2 cellular contexts compared by ENCODE assay signal in genomic region chr2:240362826-240363717, GRCh38.
TF ChIP-seq lines count a peak whose summit lies in the region.

No MANE protein-coding gene starts in this region.

TF ChIP-seq in H1, 55 proteins besides CTCF, POLR2A, EP300 and RAD21:
- TF ChIP-seq USF2 (IDR thresholded peaks at IDR 0.05; ENCODE audit: low read length), result no peak
- TF ChIP-seq NRF1 (IDR thresholded peaks at IDR 0.05; ENCODE audit: low read depth, low read length), result no peak
- TF ChIP-seq HDAC2 (IDR thresholded peaks at IDR 0.05; ENCODE audit: borderline replicate concordance in 1 of 2, low read depth in 2 of 2, low read length in 2 of 2), result no peak
- TF ChIP-seq PHF8 (conservative IDR thresholded peaks at IDR 0.05; ENCODE audit: low read depth, low read length), result no peak
- TF ChIP-seq TBP (IDR thresholded peaks at IDR 0.05; ENCODE audit: low read depth, low read length), result no peak
- TF ChIP-seq SIN3A (conservative IDR thresholded peaks at IDR 0.05 in 1 of 2, IDR thresholded peaks at IDR 0.05 in 1 of 2; ENCODE audit: low read depth in 1 of 2, low read length in 2 of 2), result no peak
- TF ChIP-seq CBX5 (IDR thresholded peaks at IDR 0.05; ENCODE audit: low read depth, low read length), result no peak
- no peak for TF ChIP-seq JUND (IDR thresholded peaks at IDR 0.05; ENCODE audit: low read length)
- TF ChIP-seq BCL11A (IDR thresholded peaks at IDR 0.05; ENCODE audit: low read depth in 2 of 2, low read length in 2 of 2), result no peak
- no peak for TF ChIP-seq EGR1 (IDR thresholded peaks at IDR 0.05; ENCODE audit: borderline replicate concordance, low read depth, low read length)

TF ChIP-seq in GM23338, 12 proteins besides CTCF, POLR2A, EP300 and RAD21 (continued from another document):
- TF ChIP-seq ZNF462 (CRISPR knock-in tag; IDR thresholded peaks at IDR 0.05), result no peak
- no peak for TF ChIP-seq CREB1 (CRISPR knock-in tag; IDR thresholded peaks at IDR 0.05; ENCODE audit: low read depth)
- no peak for TF ChIP-seq POLR2AphosphoS5 (IDR thresholded peaks at IDR 0.05; ENCODE audit: low read depth)
- TF ChIP-seq STAT1 (IDR thresholded peaks at IDR 0.05; ENCODE audit: unreplicated experiment), result no peak
- no peak for TF ChIP-seq ZNF331 (CRISPR knock-in tag; IDR thresholded peaks at IDR 0.05; ENCODE audit: low read depth)
- no peak for TF ChIP-seq EZH2phosphoT487 (IDR thresholded peaks at IDR 0.05; ENCODE audit: unreplicated experiment)
- no peak for TF ChIP-seq ZNF114 (CRISPR knock-in tag; IDR thresholded peaks at IDR 0.05)
- TF ChIP-seq NANOG (IDR thresholded peaks at IDR 0.05; ENCODE audit: borderline replicate concordance), result no peak
- TF ChIP-seq ETS1 (IDR thresholded peaks at IDR 0.05), result no peak
- TF ChIP-seq REST (IDR thresholded peaks at IDR 0.05; ENCODE audit: unreplicated experiment), result no peak
